Comparison of ENCODE assay signal across 16 cellular contexts in genomic region chr6:123454448-123454847, GRCh38.
DNase-seq lines count a peak whose midpoint lies in the region; ATAC-seq and TF ChIP-seq lines count a peak whose summit lies in the region.
"Had no signal": no experiment of that assay in that cellular context is flagged by ENCODE, and none has a peak within 500 bp of the region (broad histone marks: within the 10 kb centered on the region; RNA-seq: fewer than 3 reads in every experiment).

No MANE protein-coding gene starts in this region.

- no peak overlapping the region for H4K5ac ChIP-seq in H9 (ENCODE audit: insufficient read length, low read depth, low read length)

- H3K79me1 ChIP-seq in H9 (ENCODE audit: insufficient read depth, low read depth, low read length, poor library complexity, severe bottlenecking), result no peaks in the 10 kb centered on the region

- H3K27me3 ChIP-seq in left ventricle myocardium inferior (ENCODE audit: low read depth) (no peaks in the 10 kb centered on the region), right atrium auricular region (no peaks in the 10 kb centered on the region), hepatocyte (no peaks in the 10 kb centered on the region), adrenal gland (no peaks in the 10 kb centered on the region), H9 (ENCODE audit: insufficient read depth, low read length) (no peaks in the 10 kb centered on the region)
- H3K27me3 ChIP-seq: BLaER1 had no signal

- no peak overlapping the region for H2BK5ac ChIP-seq in H9 (ENCODE audit: insufficient read length, low read length)

- H3K27ac ChIP-seq in left ventricle myocardium inferior (replicated peaks), result no peak overlapping the region
- no peak overlapping the region for H3K27ac ChIP-seq in right atrium auricular region
- peak overlapping the region; percentile 45 for H3K27ac ChIP-seq in hepatocyte
- no peak overlapping the region for H3K27ac ChIP-seq in adrenal gland
- no peak overlapping the region for H3K27ac ChIP-seq in H9 (ENCODE audit: insufficient read length, low read depth, low read length)
- H3K27ac ChIP-seq: BLaER1 had no signal

- no peaks in the 10 kb centered on the region for H4K20me1 ChIP-seq in hepatocyte (ENCODE audit: insufficient read depth, poor library complexity, severe bottlenecking)
- no peaks in the 10 kb centered on the region for H4K20me1 ChIP-seq in H9 (ENCODE audit: control insufficient read depth, insufficient read depth, insufficient read length)
- H4K20me1 ChIP-seq: BLaER1 had no signal

- no peak overlapping the region for H3K4me2 ChIP-seq in hepatocyte
- no peak overlapping the region for H3K4me2 ChIP-seq in H9 (ENCODE audit: insufficient read depth, insufficient read length, low read length)
- H3K4me2 ChIP-seq: BLaER1 had no signal

- no peaks in the 10 kb centered on the region for H3K79me2 ChIP-seq in hepatocyte
- no peaks in the 10 kb centered on the region for H3K79me2 ChIP-seq in H9 (ENCODE audit: insufficient read depth, low read length)

- H3K9me2 ChIP-seq in hepatocyte (replicated peaks; ENCODE audit: insufficient read depth), result no peaks in the 10 kb centered on the region

- peaks cover 8 to 23% (median 11%) of the 10 kb centered on the region in 3 experiments for H3K36me3 Mint-ChIP-seq in H9 (ENCODE audit: insufficient read depth in 1 of 3, low read depth in 3 of 3)
- H3K36me3 Mint-ChIP-seq: CD14-positive monocyte; CD8-positive, alpha-beta memory T cell had no signal

- H3K27me3 Mint-ChIP-seq in H9 (ENCODE audit: low read depth), result no peaks in the 10 kb centered on the region; the same call in 1 of the 2 replicates
- H3K27me3 Mint-ChIP-seq: B cell; CD4-positive, alpha-beta T cell; CD8-positive, alpha-beta memory T cell had no signal

- H3K23me2 ChIP-seq in H9 (ENCODE audit: insufficient read length, low read depth, low read length, poor library complexity, severe bottlenecking), result no peaks in the 10 kb centered on the region

- no peaks in the 10 kb centered on the region for H3K4me1 Mint-ChIP-seq in H9
- H3K4me1 Mint-ChIP-seq: B cell; CD14-positive monocyte; CD8-positive, alpha-beta memory T cell had no signal

- no peak overlapping the region for H4K8ac ChIP-seq in H9 (replicated peaks; ENCODE audit: insufficient read length, low read depth, low read length)

- H3T11ph ChIP-seq in H9 (ENCODE audit: low read length), result no peak overlapping the region

- DNase-seq in Right ventricle myocardium inferior (ENCODE audit: missing footprints) (no peak), left ventricle myocardium inferior (no peak), left ventricle myocardium superior (no peak), right atrium auricular region (ENCODE audit: low spot score) (no peak), hepatocyte (ENCODE audit: low spot score) (no peak), adrenal gland (no peak), H9 (no peak)
- DNase-seq: CD4-positive, alpha-beta T cell; CD8-positive, alpha-beta memory T cell; DMS53; DMS79 treated with DMSO at 0.1 percent for 48 hours; GOT3; HCEC 1CT had no signal

- no peak for TF ChIP-seq CTCF in left ventricle myocardium inferior (IDR thresholded peaks at IDR 0.05; ENCODE audit: borderline replicate concordance)
- no peak for TF ChIP-seq CTCF in right atrium auricular region (IDR thresholded peaks at IDR 0.05)
- TF ChIP-seq CTCF in hepatocyte (IDR thresholded peaks at IDR 0.05; ENCODE audit: poor library complexity), result no peak
- TF ChIP-seq CTCF in adrenal gland (IDR thresholded peaks at IDR 0.05), result no peak
- no peak for TF ChIP-seq CTCF in H9 (conservative IDR thresholded peaks at IDR 0.05)

- H2BK15ac ChIP-seq in H9 (ENCODE audit: low read depth, low read length), result no peak overlapping the region

- peaks cover 20 to 35% of the 10 kb centered on the region in 2 experiments for H3K9me3 Mint-ChIP-seq in H9

- TF ChIP-seq POLR2A in adrenal gland (IDR thresholded peaks at IDR 0.05), result no peak

- H2AFZ ChIP-seq in hepatocyte (no peak overlapping the region), H9 (ENCODE audit: low read length) (no peak overlapping the region)

- peak; percentile 48 for ATAC-seq in Right ventricle myocardium inferior
- peak; percentile 57 for ATAC-seq in left ventricle myocardium superior

- no peak overlapping the region for H3K18ac ChIP-seq in H9 (ENCODE audit: insufficient read length, low read depth, low read length)

- H3K4me1 ChIP-seq in left ventricle myocardium inferior (peaks cover 10% of the 10 kb centered on the region), right atrium auricular region (no peaks in the 10 kb centered on the region), hepatocyte (ENCODE audit: insufficient read depth) (no peaks in the 10 kb centered on the region), adrenal gland (replicated peaks in 1 of 2) (no peaks in the 10 kb centered on the region), H9 (ENCODE audit: insufficient read depth, low read length) (no peaks in the 10 kb centered on the region)
- H3K4me1 ChIP-seq: BLaER1 had no signal

- H3K27ac Mint-ChIP-seq in H9, result no peak overlapping the region
- H3K27ac Mint-ChIP-seq: B cell; CD14-positive monocyte; CD4-positive, alpha-beta T cell; CD8-positive, alpha-beta memory T cell had no signal

- H3K9ac ChIP-seq in H9 (ENCODE audit: extremely low read depth, insufficient read length, low read length), result no peak overlapping the region
- H3K9ac ChIP-seq: BLaER1 had no signal

- H2BK120ac ChIP-seq in H9 (ENCODE audit: low read depth, low read length, poor library complexity, severe bottlenecking), result no peak overlapping the region

- H2BK20ac ChIP-seq in H9 (ENCODE audit: low read depth, low read length, poor library complexity, severe bottlenecking), result no peak overlapping the region

- H2AK5ac ChIP-seq in H9 (ENCODE audit: insufficient read length, low read length), result no peak overlapping the region

- no peak overlapping the region for H3K4me3 ChIP-seq in left ventricle myocardium inferior
- no peak overlapping the region for H3K4me3 ChIP-seq in right atrium auricular region
- no peak overlapping the region for H3K4me3 ChIP-seq in hepatocyte
- no peak overlapping the region for H3K4me3 ChIP-seq in adrenal gland
- H3K4me3 ChIP-seq: BLaER1 had no signal

- H3K9me3 ChIP-seq in left ventricle myocardium inferior (replicated peaks) (peaks cover 10% of the 10 kb centered on the region), right atrium auricular region (no peaks in the 10 kb centered on the region), hepatocyte (ENCODE audit: low read depth) (no peaks in the 10 kb centered on the region), adrenal gland (replicated peaks in 1 of 3) (no peaks in the 10 kb centered on the region), H9 (ENCODE audit: control insufficient read depth, low read depth, low read length) (no peaks in the 10 kb centered on the region)
- H3K9me3 ChIP-seq: BLaER1 had no signal

- no peak overlapping the region for H3K4me3 Mint-ChIP-seq in H9
- H3K4me3 Mint-ChIP-seq: B cell; CD14-positive monocyte; CD4-positive, alpha-beta T cell; CD8-positive, alpha-beta memory T cell had no signal

- 98% methylated on average over 3 of the region's 3 CpGs for WGBS in hepatocyte (ENCODE audit: low lambda C conversion rate, missing lambda C conversion rate)
- WGBS in adrenal gland, 4 donors, result 55 to 94% (median 90%) methylated on average over 1 to 3 of the region's 3 CpGs
- WGBS in H9 (ENCODE audit: extremely low coverage, insufficient read length, low lambda C conversion rate), result no CpG with 5 or more reads among the region's 3 CpGs

- H3K36me3 ChIP-seq in left ventricle myocardium inferior (no peaks in the 10 kb centered on the region), right atrium auricular region (no peaks in the 10 kb centered on the region), hepatocyte (replicated peaks; ENCODE audit: insufficient read depth, low read depth) (no peaks in the 10 kb centered on the region), adrenal gland (replicated peaks in 1 of 2) (no peaks in the 10 kb centered on the region)
- H3K36me3 ChIP-seq: BLaER1 had no signal

- intact Hi-C loops in Right ventricle myocardium inferior (cut with DNase I) (no loop called here), left ventricle myocardium inferior (cut with micrococcal nuclease) (no loop called here), left ventricle myocardium superior (cut with micrococcal nuclease) (no loop called here), adrenal gland (cut with DNase I) (no loop called here)

- H3K23ac ChIP-seq in H9 (ENCODE audit: insufficient read length, low read depth, low read length), result no peak overlapping the region

- H3K14ac ChIP-seq in H9 (ENCODE audit: insufficient read depth, low read length), result no peak overlapping the region

- no peak overlapping the region for H2BK12ac ChIP-seq in H9 (ENCODE audit: insufficient read length, low read depth, low read length)

- no peak overlapping the region for H4K91ac ChIP-seq in H9 (ENCODE audit: insufficient read length, low read depth, low read length)

- H3K4ac ChIP-seq in H9 (ENCODE audit: low read depth, low read length), result no peak overlapping the region

- H3K56ac ChIP-seq in H9 (ENCODE audit: insufficient read length, low read depth, low read length), result no peak overlapping the region
